32 cellular contexts compared by ENCODE assay signal in the genomic region with DNA sequence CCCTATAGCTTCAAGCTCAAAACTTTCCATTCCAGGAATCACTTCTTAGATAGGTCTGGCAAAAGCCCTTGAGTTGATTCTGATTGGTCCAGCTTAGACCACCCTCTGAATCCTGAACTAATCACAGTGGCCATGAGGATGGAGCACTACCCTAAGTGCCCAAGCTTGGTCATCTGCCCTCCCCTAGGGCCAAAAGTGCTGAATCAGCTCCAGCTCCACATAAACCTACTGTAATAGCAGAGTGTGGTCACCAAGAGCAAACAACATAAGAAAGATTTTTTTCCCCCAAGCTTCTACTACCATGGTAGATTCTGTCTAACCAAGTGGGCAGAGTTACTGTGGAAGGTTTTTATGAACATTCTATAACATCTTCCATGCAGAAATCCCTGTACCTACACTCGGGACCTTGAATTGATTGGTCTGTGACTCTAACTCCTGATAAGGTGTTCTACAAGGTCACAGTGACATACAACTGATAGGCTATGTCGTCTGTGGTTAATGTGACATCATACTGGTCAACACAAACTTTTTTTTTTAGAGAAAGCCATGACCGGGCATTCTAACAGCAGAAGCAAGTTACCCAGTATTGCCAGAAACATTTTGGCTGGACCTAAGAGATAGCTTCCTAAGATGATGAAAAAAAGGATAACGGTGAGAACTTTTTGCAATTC.
"Had no signal": no experiment of that assay in that cellular context is flagged by ENCODE, and none has a peak within 500 bp of the region (broad histone marks: within the 10 kb centered on the region; RNA-seq: fewer than 3 reads in every experiment).

No MANE protein-coding gene starts in this region.

- H3K4me1 Mint-ChIP-seq: activated CD4-positive, alpha-beta memory T cell treated with anti-CD3 and anti-CD28 coated beads, Interleukin-2, amount 10 ng/mL, durations not matched to agents 7 days and 5 days; activated CD4-positive, alpha-beta T cell treated with anti-CD3 and anti-CD28 coated beads, Interleukin-2, amount 10 ng/mL, durations not matched to agents 7 days and 5 days had no signal

- H3K27me3 Mint-ChIP-seq: activated CD4-positive, alpha-beta memory T cell treated with anti-CD3 and anti-CD28 coated beads, Interleukin-2, amount 10 ng/mL, durations not matched to agents 7 days and 5 days; activated CD4-positive, alpha-beta T cell treated with anti-CD3 and anti-CD28 coated beads, Interleukin-2, amount 10 ng/mL, durations not matched to agents 7 days and 5 days; activated T-cell treated with anti-CD3 and anti-CD28 coated beads, Interleukin-2, amount 50 U/mL, for 24 hours had no signal

- FAIRE-seq: colon, TTC549 had no signal

- H3K27me3 ChIP-seq: body of pancreas, esophagus muscularis mucosa, foreskin keratinocyte, gastrocnemius medialis, heart left ventricle had no signal

- H3K36me3 Mint-ChIP-seq: activated naive CD8-positive, alpha-beta T cell; WTC11 had no signal

- H3K36me3 ChIP-seq: esophagus muscularis mucosa, gastrocnemius medialis, heart left ventricle had no signal

- H3K9me3 Mint-ChIP-seq: activated CD4-positive, alpha-beta memory T cell treated with anti-CD3 and anti-CD28 coated beads, Interleukin-2, amount 10 ng/mL, durations not matched to agents 7 days and 5 days; activated CD4-positive, alpha-beta T cell treated with anti-CD3 and anti-CD28 coated beads, Interleukin-2, amount 10 ng/mL, durations not matched to agents 7 days and 5 days; activated T-cell treated with anti-CD3 and anti-CD28 coated beads, Interleukin-2, amount 50 U/mL, for 24 hours; activated T-cell treated with anti-CD3 and anti-CD28 coated beads, Interleukin-2, amount 50 U/mL, for 72 hours; WTC11 had no signal

- H3K4me1 ChIP-seq: foreskin keratinocyte had no signal

- H3K27ac ChIP-seq: body of pancreas, esophagus muscularis mucosa, foreskin keratinocyte, gastrocnemius medialis, heart left ventricle, VCaP had no signal

- H3K27ac Mint-ChIP-seq: activated CD4-positive, alpha-beta memory T cell treated with anti-CD3 and anti-CD28 coated beads, Interleukin-2, amount 10 ng/mL, durations not matched to agents 7 days and 5 days; activated CD4-positive, alpha-beta T cell treated with anti-CD3 and anti-CD28 coated beads, Interleukin-2, amount 10 ng/mL, durations not matched to agents 7 days and 5 days; activated naive CD8-positive, alpha-beta T cell; activated T-cell treated with anti-CD3 and anti-CD28 coated beads, Interleukin-2, amount 50 U/mL, for 24 hours; activated T-cell treated with anti-CD3 and anti-CD28 coated beads, Interleukin-2, amount 50 U/mL, for 72 hours; effector memory CD8-positive, alpha-beta T cell; WTC11 had no signal

- DNase-seq: activated CD4-positive, alpha-beta memory T cell treated with anti-CD3 and anti-CD28 coated beads, Interleukin-2, amount 10 ng/mL, durations not matched to agents 7 days and 5 days; activated CD4-positive, alpha-beta T cell treated with anti-CD3 and anti-CD28 coated beads for 1 hour; activated CD4-positive, alpha-beta T cell treated with anti-CD3 and anti-CD28 coated beads for 4 hours; activated CD4-positive, alpha-beta T cell treated with anti-CD3 and anti-CD28 coated beads, Interleukin-2, amount 10 ng/mL, durations not matched to agents 7 days and 5 days; activated CD4-positive, alpha-beta T cell treated with anti-CD3 and anti-CD28 coated beads, Interleukin-2, amount 50 U/mL, for 4 hours; activated CD8-positive, alpha-beta memory T cell treated with anti-CD3 and anti-CD28 coated beads, Interleukin-2, amount 50 U/mL, for 48 hours; activated gamma-delta T cell; activated naive CD4-positive, alpha-beta T cell treated with anti-CD3 and anti-CD28 coated beads, Interleukin-2, amount 50 U/mL, for 16 hours; activated naive CD4-positive, alpha-beta T cell treated with Interleukin-2 at 50 U/mL for 16 hours; activated T-cell treated with anti-CD3 and anti-CD28 coated beads for 4 hours; activated T-cell treated with anti-CD3 and anti-CD28 coated beads, Interleukin-2, amount 50 U/mL, for 24 hours; activated T-cell treated with anti-CD3 and anti-CD28 coated beads, Interleukin-2, amount 50 U/mL, for 72 hours; amniotic stem cell; anterior cingulate cortex; body of pancreas; caudate nucleus; cortex of kidney; dermis blood vessel endothelial cell; effector CD4-positive, alpha-beta T cell; effector memory CD8-positive, alpha-beta T cell; erythroblast; foreskin keratinocyte; gastrocnemius medialis; glutamatergic neuron; heart left ventricle; hypothalamus had no signal

- H3K4me3 Mint-ChIP-seq: activated CD4-positive, alpha-beta memory T cell treated with anti-CD3 and anti-CD28 coated beads, Interleukin-2, amount 10 ng/mL, durations not matched to agents 7 days and 5 days; activated CD4-positive, alpha-beta T cell treated with anti-CD3 and anti-CD28 coated beads, Interleukin-2, amount 10 ng/mL, durations not matched to agents 7 days and 5 days; activated naive CD8-positive, alpha-beta T cell; activated T-cell treated with anti-CD3 and anti-CD28 coated beads, Interleukin-2, amount 50 U/mL, for 24 hours; activated T-cell treated with anti-CD3 and anti-CD28 coated beads, Interleukin-2, amount 50 U/mL, for 72 hours; effector memory CD8-positive, alpha-beta T cell; WTC11 had no signal

- ATAC-seq: activated T-cell treated with anti-CD3 and anti-CD28 coated beads, Interleukin-2, amount 50 U/mL, for 72 hours; body of pancreas; effector memory CD8-positive, alpha-beta T cell; foreskin keratinocyte; gastrocnemius medialis; heart left ventricle; WTC11 had no signal

- H3K9me3 ChIP-seq: body of pancreas, esophagus muscularis mucosa, gastrocnemius medialis, heart left ventricle had no signal

- H3K4me3 ChIP-seq: body of pancreas, esophagus muscularis mucosa, gastrocnemius medialis, heart left ventricle had no signal
